9 cellular contexts compared by ENCODE assay signal in the genomic region with DNA sequence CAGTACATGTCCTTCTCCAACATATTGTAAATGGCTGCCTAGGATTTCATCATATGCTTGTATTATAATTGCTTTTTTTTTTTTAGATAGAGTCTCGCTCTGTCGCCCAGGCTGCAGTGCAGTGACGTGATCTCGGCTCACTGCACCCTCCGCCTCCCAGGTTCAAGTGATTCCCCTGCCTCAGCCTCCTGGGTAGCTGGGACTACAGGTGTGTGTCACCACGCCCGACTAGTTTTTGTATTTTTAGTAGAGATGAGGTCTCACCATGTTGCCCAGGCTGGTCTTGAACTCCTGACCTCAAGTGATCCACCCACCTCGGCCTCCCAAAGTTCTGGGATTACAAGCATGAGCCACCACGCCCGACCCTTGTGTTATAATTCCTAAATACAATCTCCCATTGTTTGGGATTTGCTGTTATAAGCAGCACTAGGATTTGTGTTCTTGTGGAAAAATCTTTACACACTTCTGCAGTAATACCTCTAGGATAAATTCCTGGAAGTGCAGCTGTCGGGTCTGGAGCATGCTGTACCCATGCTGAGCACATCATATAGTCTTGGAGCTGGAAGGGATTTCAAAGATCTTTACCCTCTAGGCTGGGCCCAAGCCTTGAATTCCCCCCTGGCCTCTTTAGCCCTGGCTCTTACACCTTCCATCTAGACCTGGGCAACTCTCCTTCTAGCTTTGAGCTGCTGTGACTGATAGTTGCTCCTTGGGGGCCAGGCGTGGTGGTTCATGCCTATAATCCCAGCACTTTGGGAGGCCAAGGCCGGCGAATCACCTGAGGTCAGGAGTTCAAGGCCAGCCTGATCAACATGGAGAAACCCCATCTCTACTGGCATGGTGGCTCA. TPM values are rescaled to one million over a fixed set of nuclear protein-coding genes. Genes with fewer than 3 reads are reported as not detected.
DNase-seq lines count a peak whose midpoint lies in the region; ATAC-seq and TF ChIP-seq lines count a peak whose summit lies in the region.
"Not testable (repeated sequence)": the region's sequence is repeated elsewhere in the genome, so short reads cannot be mapped to it uniquely, and the experiment has no call there.
"Had no signal": no experiment of that assay in that cellular context is flagged by ENCODE, and none has a peak within 500 bp of the region (broad histone marks: within the 10 kb centered on the region; RNA-seq: fewer than 3 reads in every experiment).

No MANE protein-coding gene starts in this region.

- H3K4me1 Mint-ChIP-seq in CD14-positive monocyte (peaks cover 26% of the 10 kb centered on the region), WTC11 (peaks cover 38% of the 10 kb centered on the region), chondrocyte (ENCODE audit: low read depth) (peaks cover 83% of the 10 kb centered on the region), mesothelial cell of epicardium (peaks cover 41% of the 10 kb centered on the region)

- H3K4me1 ChIP-seq in left ventricle myocardium inferior (peaks cover 100% of the 10 kb centered on the region), spleen (peaks cover 19 to 100% (median 78%) of the 10 kb centered on the region in 6 donors), transverse colon (peaks cover 43 to 82% (median 59%) of the 10 kb centered on the region in 4 donors)

- intact Hi-C loops in CD14-positive monocyte (cut with micrococcal nuclease); left ventricle myocardium inferior (cut with micrococcal nuclease); transverse colon (cut with DNase I; ENCODE audit: low total_unique reads): not testable (repeated sequence)
- intact Hi-C loops in spleen (cut with DNase I; ENCODE audit: low total_unique reads): loop anchor here (10.0 kb wide), 1 partner anchor 54 kb away; no protein-coding TSS in a partner anchor

- H3K27me3 ChIP-seq in left ventricle myocardium inferior (ENCODE audit: low read depth); spleen (replicated peaks in 1 of 7); transverse colon: not testable (repeated sequence)

- H3K4me3 ChIP-seq in left ventricle myocardium inferior, spleen, transverse colon: not testable (repeated sequence)

- peak; percentile 79; the same call in 1 of the 2 replicates for TF ChIP-seq EP300 in Ishikawa (IDR thresholded peaks at IDR 0.05; ENCODE audit: borderline replicate concordance)
- not testable (repeated sequence) for TF ChIP-seq EP300 in transverse colon (IDR thresholded peaks at IDR 0.05; ENCODE audit: low read depth)

- not testable (repeated sequence) for H3K4me3 Mint-ChIP-seq in CD14-positive monocyte; WTC11; chondrocyte (ENCODE audit: unreplicated experiment); mesothelial cell of epicardium

- DNase-seq in CD14-positive monocyte (ENCODE audit: low spot score); WTC11 (ENCODE audit: low spot score); chondrocyte (ENCODE audit: low spot score); left ventricle myocardium inferior; mesothelial cell of epicardium (ENCODE audit: low spot score in 2 of 2, unreplicated experiment in 2 of 2); spleen; transverse colon: not testable (repeated sequence)

- not testable (repeated sequence) for ATAC-seq in WTC11

- not testable (repeated sequence) for H3K27me3 Mint-ChIP-seq in CD14-positive monocyte (ENCODE audit: low read depth in 3 of 3); WTC11 (ENCODE audit: low read depth); chondrocyte (ENCODE audit: low read depth); mesothelial cell of epicardium (ENCODE audit: low read depth)

- TF ChIP-seq RAD21 in Ishikawa (IDR thresholded peaks at IDR 0.05; ENCODE audit: low read depth): not testable (repeated sequence)

- H3K36me3 Mint-ChIP-seq in CD14-positive monocyte (peaks cover 38 to 52% of the 10 kb centered on the region in 2 donors), chondrocyte (ENCODE audit: low read depth) (peaks cover 14% of the 10 kb centered on the region)
- not testable (repeated sequence) for H3K36me3 Mint-ChIP-seq in WTC11, mesothelial cell of epicardium

- in situ Hi-C loops in transverse colon (cut with MboI; ENCODE audit: low pct_ligation_motif_present in 1 of 4, low pct_unique_long_range_greater_than_20kb in 1 of 4, low sequenced_read_pairs in 3 of 4): not testable (repeated sequence)

- not testable (repeated sequence) for H3K9me3 ChIP-seq in left ventricle myocardium inferior (replicated peaks); spleen; transverse colon

- not testable (repeated sequence) for TF ChIP-seq POLR2A in spleen (IDR thresholded peaks at IDR 0.05); transverse colon (IDR thresholded peaks at IDR 0.05)

- H3K27ac Mint-ChIP-seq in CD14-positive monocyte: peak overlapping the region in 4 of 7 donors; percentile 39 to 80 (median 67)
- peak overlapping the region; percentile 67 for H3K27ac Mint-ChIP-seq in WTC11
- H3K27ac Mint-ChIP-seq in chondrocyte (ENCODE audit: unreplicated experiment): peak overlapping the region; percentile 95
- peak overlapping the region; percentile 56 for H3K27ac Mint-ChIP-seq in mesothelial cell of epicardium

- CTCF ChIA-PET in WTC11 (lab: Charles Lee): interaction anchor here (1.4 to 1.8 kb wide), 2 partner anchors 26 kb away, joined by 5 read pairs; no protein-coding TSS in a partner anchor

- not testable (repeated sequence) for H3K9me3 Mint-ChIP-seq in CD14-positive monocyte; WTC11; chondrocyte (ENCODE audit: low read depth); mesothelial cell of epicardium

- H3K36me3 ChIP-seq in left ventricle myocardium inferior (peaks cover 21% of the 10 kb centered on the region), spleen (peaks cover 0 to 59% (median 9%) of the 10 kb centered on the region in 6 donors)
- not testable (repeated sequence) for H3K36me3 ChIP-seq in transverse colon

- not testable (repeated sequence) for TF ChIP-seq CTCF in CD14-positive monocyte (IDR thresholded peaks at IDR 0.05); WTC11 (IDR thresholded peaks at IDR 0.05); chondrocyte (IDR thresholded peaks at IDR 0.05); left ventricle myocardium inferior (IDR thresholded peaks at IDR 0.05; ENCODE audit: borderline replicate concordance); mesothelial cell of epicardium (IDR thresholded peaks at IDR 0.05; ENCODE audit: unreplicated experiment); spleen (IDR thresholded peaks at IDR 0.05 in 8 of 11, conservative IDR thresholded peaks at IDR 0.05 in 3 of 11); transverse colon (IDR thresholded peaks at IDR 0.05)

- 78 to 82% (median 79%) methylated on average over 14 of the region's 14 CpGs for WGBS in spleen, 5 donors
- 70 to 76% methylated on average over 7 to 14 of the region's 14 CpGs for WGBS in transverse colon (ENCODE audit: low coverage in 1 of 2), 2 donors

- H3K27ac ChIP-seq in left ventricle myocardium inferior (replicated peaks) (peak overlapping the region; percentile 54), spleen (peak overlapping the region; percentile 4 to 78 (median 69)), transverse colon (peak overlapping the region; percentile 60 to 74 (median 72))

- POLR2A ChIA-PET in WTC11 (lab: Charles Lee): interaction anchor here (0.7 kb wide), 1 partner anchor 81 kb away, joined by 3 read pairs; no protein-coding TSS in a partner anchor

TF ChIP-seq in Ishikawa, 13 proteins besides CTCF, POLR2A, EP300 and RAD21:
- TF ChIP-seq TCF12 (IDR thresholded peaks at IDR 0.05; ENCODE audit: low read depth) (peak; percentile 86), NFIC (IDR thresholded peaks at IDR 0.05) (peak; percentile 48; the same call in 1 of the 2 replicates), EGR1 (IDR thresholded peaks at IDR 0.05) (0 out of 2 replicates have a peak, but pooled peaks have one; percentile 30), FOXM1 (IDR thresholded peaks at IDR 0.05; ENCODE audit: borderline replicate concordance, low read depth) (peak; percentile 57; the same call in 1 of the 2 replicates)

RNA-seq across cellular contexts. Expression of gene NDST1, which starts 11.0 kb away (rescaled TPM):
- polyA plus RNA-seq in CD14-positive monocyte: 1 to 10 TPM; 7.0 to 7.5 TPM
- 58.1 to 69.9 TPM (median 61.5 TPM) in 3 replicates for total RNA-seq in WTC11 (2021)
- total RNA-seq in chondrocyte: 223 to 229 TPM (median 228 TPM) in 3 replicates
- total RNA-seq in left ventricle myocardium inferior: 58.9 TPM
- total RNA-seq in mesothelial cell of epicardium: 129 to 132 TPM (median 132 TPM) in 3 replicates
- 100 to 1,000 TPM; 123 to 360 (median 261) TPM for total RNA-seq in spleen
- polyA plus RNA-seq in spleen: 10 to 100 TPM in 1 of 3 donors, 1 to 10 TPM in 2; 6.1 to 45.7 (median 6.8) TPM
- total RNA-seq in transverse colon: 100 to 1,000 TPM in 1 of 4 donors, 10 to 100 TPM in 3; 68.8 to 104 (median 96.4) TPM
- polyA plus RNA-seq: CD4-positive, CD25-positive, alpha-beta regulatory T cell had no signal
